Comparison of ENCODE assay signal across 12 cellular contexts in the genomic region with DNA sequence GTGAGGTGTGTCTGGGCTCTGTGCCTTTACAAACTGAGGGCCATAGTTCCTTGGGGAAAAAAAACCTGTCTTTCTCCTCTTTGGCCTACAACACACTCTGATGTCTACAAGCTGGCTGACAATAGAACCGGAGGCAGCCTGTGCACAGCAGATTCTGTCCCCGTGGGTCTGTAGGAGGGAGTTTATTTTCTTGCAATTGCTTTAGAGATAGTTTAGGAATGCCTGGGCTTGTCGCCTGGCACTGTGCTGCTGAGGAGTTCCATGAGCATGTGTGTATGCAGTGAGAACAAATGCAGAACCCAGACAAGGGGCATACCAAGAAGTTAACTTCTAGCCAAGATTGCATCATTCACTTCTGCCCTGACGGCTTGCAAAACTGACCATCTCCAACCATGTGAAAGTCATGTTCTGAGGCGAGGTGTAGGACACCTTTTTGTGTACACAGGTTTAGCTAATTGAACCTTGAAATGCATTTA. TPM values are rescaled to one million over a fixed set of nuclear protein-coding genes. Genes with fewer than 3 reads are reported as not detected.
DNase-seq lines count a peak whose midpoint lies in the region; ATAC-seq and TF ChIP-seq lines count a peak whose summit lies in the region.
"Had no signal": no experiment of that assay in that cellular context is flagged by ENCODE, and none has a peak within 500 bp of the region (broad histone marks: within the 10 kb centered on the region; RNA-seq: fewer than 3 reads in every experiment).

No MANE protein-coding gene starts in this region.

- H3K4me1 ChIP-seq in GM23338 (ENCODE audit: insufficient read depth): peaks cover 5% of the 10 kb centered on the region; the same call in 1 of the 2 replicates
- peaks cover 0 to 17% of the 10 kb centered on the region in 2 donors for H3K4me1 ChIP-seq in right atrium auricular region
- H3K4me1 ChIP-seq in sigmoid colon: peaks cover 0 to 20% (median 18%) of the 10 kb centered on the region in 4 donors
- H3K4me1 ChIP-seq: Peyer's patch had no signal

- no peak overlapping the region for H2AFZ ChIP-seq in GM23338

- no peaks in the 10 kb centered on the region for H3K9me3 ChIP-seq in right atrium auricular region
- H3K9me3 ChIP-seq in sigmoid colon: no peaks in the 10 kb centered on the region
- H3K9me3 ChIP-seq: Peyer's patch had no signal

- H3K9me2 ChIP-seq in GM23338 (ENCODE audit: insufficient read depth): no peaks in the 10 kb centered on the region

- H3K36me3 ChIP-seq in GM23338 (ENCODE audit: insufficient read depth) (peaks cover 12% of the 10 kb centered on the region), right atrium auricular region (peaks cover 27% of the 10 kb centered on the region), sigmoid colon (peaks cover 0 to 59% (median 14%) of the 10 kb centered on the region in 4 donors)

- no peaks in the 10 kb centered on the region for H3F3A ChIP-seq in GM23338 (replicated peaks; ENCODE audit: low read depth)

- no peak for TF ChIP-seq EP300 in sigmoid colon (IDR thresholded peaks at IDR 0.05)

- no peak for TF ChIP-seq POLR2A in sigmoid colon (IDR thresholded peaks at IDR 0.05)

- H3K27me3 Mint-ChIP-seq in GM23338 (ENCODE audit: insufficient read depth, low read depth, poor library complexity): no peaks in the 10 kb centered on the region
- no peaks in the 10 kb centered on the region for H3K27me3 Mint-ChIP-seq in brain
- H3K27me3 Mint-ChIP-seq: activated naive CD8-positive, alpha-beta T cell had no signal

- H3K4me2 ChIP-seq in GM23338: no peak overlapping the region

- no peaks in the 10 kb centered on the region for H4K20me1 ChIP-seq in GM23338 (replicated peaks; ENCODE audit: insufficient read depth)

- no peaks in the 10 kb centered on the region for H3K9me3 Mint-ChIP-seq in GM23338
- no peaks in the 10 kb centered on the region for H3K9me3 Mint-ChIP-seq in brain

- no peaks in the 10 kb centered on the region for H3K79me2 ChIP-seq in GM23338 (replicated peaks; ENCODE audit: insufficient read depth)

- H3K4me3 ChIP-seq in GM23338 (no peak overlapping the region), right atrium auricular region (no peak overlapping the region), sigmoid colon (no peak overlapping the region)
- H3K4me3 ChIP-seq: Peyer's patch had no signal

- DNase-seq in GM23338 (ENCODE audit: low spot score): no peak
- peak; percentile 68 for DNase-seq in right atrium auricular region (ENCODE audit: low spot score)
- DNase-seq in sigmoid colon: no peak
- no peak for DNase-seq in activated T-cell treated with anti-CD3 and anti-CD28 coated beads for 4 hours
- no peak for DNase-seq in SIG-M5 (lab: John Stamatoyannopoulos, UW)
- DNase-seq: activated CD4-positive, alpha-beta T cell treated with anti-CD3 and anti-CD28 coated beads for 1 hour; Peyer's patch; substantia nigra had no signal

- ATAC-seq in GM23338: no peak
- no peak for ATAC-seq in HG03175 (IDR thresholded peaks at IDR 0.05; ENCODE audit: unreplicated experiment)
- ATAC-seq in GM18511 (IDR thresholded peaks at IDR 0.05; ENCODE audit: unreplicated experiment): no peak

- H3K4me3 Mint-ChIP-seq in GM23338 (no peak overlapping the region), brain (no peak overlapping the region)
- H3K4me3 Mint-ChIP-seq: activated naive CD8-positive, alpha-beta T cell had no signal

- H3K27ac ChIP-seq in GM23338 (ENCODE audit: low read depth) (peak overlapping the region; percentile 78; the same call in 1 of the 2 replicates), right atrium auricular region (no peak overlapping the region), sigmoid colon (peak overlapping the region in 3 of 4 donors; percentile 31 to 35 (median 31))
- H3K27ac ChIP-seq: Peyer's patch had no signal

- H3K27ac Mint-ChIP-seq in GM23338 (peak overlapping the region; percentile 95), brain (peak overlapping the region; percentile 9 to 89 (median 85))
- H3K27ac Mint-ChIP-seq: activated naive CD8-positive, alpha-beta T cell had no signal

- H3K36me3 Mint-ChIP-seq in GM23338 (ENCODE audit: low read depth) (peaks cover 72% of the 10 kb centered on the region), brain (peaks cover 81% of the 10 kb centered on the region)

- WGBS in sigmoid colon, 2 donors: 79 to 81% methylated on average over 5 of the region's 5 CpGs

- H3K4me1 Mint-ChIP-seq in GM23338: peaks cover 25% of the 10 kb centered on the region
- H3K4me1 Mint-ChIP-seq in brain: peaks cover 23% of the 10 kb centered on the region

- H3K27me3 ChIP-seq in GM23338 (ENCODE audit: insufficient read depth) (no peaks in the 10 kb centered on the region), right atrium auricular region (no peaks in the 10 kb centered on the region), sigmoid colon (no peaks in the 10 kb centered on the region)
- H3K27me3 ChIP-seq: Peyer's patch had no signal

- intact Hi-C loops in sigmoid colon (cut with DNase I): no loop called here

- TF ChIP-seq CTCF in GM23338 (conservative IDR thresholded peaks at IDR 0.05; ENCODE audit: low read depth in 2 of 2) (no peak), brain (conservative IDR thresholded peaks at IDR 0.05) (no peak), right atrium auricular region (IDR thresholded peaks at IDR 0.05) (no peak), sigmoid colon (IDR thresholded peaks at IDR 0.05) (no peak)

TF ChIP-seq in GM23338, 12 proteins besides CTCF, POLR2A, EP300 and RAD21 (continues in another document):
- TF ChIP-seq POLR2AphosphoS5 (IDR thresholded peaks at IDR 0.05; ENCODE audit: low read depth): no peak
- TF ChIP-seq, protein P1, sequence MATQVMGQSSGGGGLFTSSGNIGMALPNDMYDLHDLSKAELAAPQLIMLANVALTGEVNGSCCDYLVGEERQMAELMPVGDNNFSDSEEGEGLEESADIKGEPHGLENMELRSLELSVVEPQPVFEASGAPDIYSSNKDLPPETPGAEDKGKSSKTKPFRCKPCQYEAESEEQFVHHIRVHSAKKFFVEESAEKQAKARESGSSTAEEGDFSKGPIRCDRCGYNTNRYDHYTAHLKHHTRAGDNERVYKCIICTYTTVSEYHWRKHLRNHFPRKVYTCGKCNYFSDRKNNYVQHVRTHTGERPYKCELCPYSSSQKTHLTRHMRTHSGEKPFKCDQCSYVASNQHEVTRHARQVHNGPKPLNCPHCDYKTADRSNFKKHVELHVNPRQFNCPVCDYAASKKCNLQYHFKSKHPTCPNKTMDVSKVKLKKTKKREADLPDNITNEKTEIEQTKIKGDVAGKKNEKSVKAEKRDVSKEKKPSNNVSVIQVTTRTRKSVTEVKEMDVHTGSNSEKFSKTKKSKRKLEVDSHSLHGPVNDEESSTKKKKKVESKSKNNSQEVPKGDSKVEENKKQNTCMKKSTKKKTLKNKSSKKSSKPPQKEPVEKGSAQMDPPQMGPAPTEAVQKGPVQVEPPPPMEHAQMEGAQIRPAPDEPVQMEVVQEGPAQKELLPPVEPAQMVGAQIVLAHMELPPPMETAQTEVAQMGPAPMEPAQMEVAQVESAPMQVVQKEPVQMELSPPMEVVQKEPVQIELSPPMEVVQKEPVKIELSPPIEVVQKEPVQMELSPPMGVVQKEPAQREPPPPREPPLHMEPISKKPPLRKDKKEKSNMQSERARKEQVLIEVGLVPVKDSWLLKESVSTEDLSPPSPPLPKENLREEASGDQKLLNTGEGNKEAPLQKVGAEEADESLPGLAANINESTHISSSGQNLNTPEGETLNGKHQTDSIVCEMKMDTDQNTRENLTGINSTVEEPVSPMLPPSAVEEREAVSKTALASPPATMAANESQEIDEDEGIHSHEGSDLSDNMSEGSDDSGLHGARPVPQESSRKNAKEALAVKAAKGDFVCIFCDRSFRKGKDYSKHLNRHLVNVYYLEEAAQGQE (IDR thresholded peaks at IDR 0.05; ENCODE audit: unreplicated experiment): no peak
- no peak for TF ChIP-seq EZH2 (IDR thresholded peaks at IDR 0.05; ENCODE audit: low read depth, unreplicated experiment)
- TF ChIP-seq JUNB (IDR thresholded peaks at IDR 0.05; ENCODE audit: unreplicated experiment): no peak
- TF ChIP-seq STAT1 (IDR thresholded peaks at IDR 0.05; ENCODE audit: unreplicated experiment): no peak
- TF ChIP-seq NANOG (IDR thresholded peaks at IDR 0.05; ENCODE audit: borderline replicate concordance): no peak
- TF ChIP-seq, protein P2, sequence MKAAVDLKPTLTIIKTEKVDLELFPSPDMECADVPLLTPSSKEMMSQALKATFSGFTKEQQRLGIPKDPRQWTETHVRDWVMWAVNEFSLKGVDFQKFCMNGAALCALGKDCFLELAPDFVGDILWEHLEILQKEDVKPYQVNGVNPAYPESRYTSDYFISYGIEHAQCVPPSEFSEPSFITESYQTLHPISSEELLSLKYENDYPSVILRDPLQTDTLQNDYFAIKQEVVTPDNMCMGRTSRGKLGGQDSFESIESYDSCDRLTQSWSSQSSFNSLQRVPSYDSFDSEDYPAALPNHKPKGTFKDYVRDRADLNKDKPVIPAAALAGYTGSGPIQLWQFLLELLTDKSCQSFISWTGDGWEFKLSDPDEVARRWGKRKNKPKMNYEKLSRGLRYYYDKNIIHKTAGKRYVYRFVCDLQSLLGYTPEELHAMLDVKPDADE (IDR thresholded peaks at IDR 0.05): no peak
- TF ChIP-seq EZH2phosphoT487 (IDR thresholded peaks at IDR 0.05; ENCODE audit: unreplicated experiment): no peak

RNA-seq across cellular contexts. Expression of a gene that starts 54.1 kb away (rescaled TPM):
- total RNA-seq in GM23338 (2014; rRNA removed; shearing (Covaris generic)): 207 and 225 TPM in 2 replicates
- polyA plus RNA-seq in GM23338 (2016; fragmentation: Nextera tagmentation; extraction: Ambion mirVana): 233 and 248 TPM in 2 replicates
- 439 TPM for polyA plus RNA-seq in brain (ENCODE audit: insufficient read depth, low read depth, low replicate concordance)
- total RNA-seq in right atrium auricular region: 100 to 1,000 TPM; 251 to 338 TPM
- total RNA-seq in sigmoid colon: 100 to 1,000 TPM; 248 to 339 (median 288) TPM
- polyA plus RNA-seq in sigmoid colon: 100 to 1,000 TPM; 118 to 218 (median 130) TPM

Comparison
In these comparisons a context has a peak if more than half of its experiments do, and no peak if none do; other contexts are left out.
1. H3K27ac ChIP-seq: peak in GM23338 (single experiment) and sigmoid colon (3 of 4); none in right atrium auricular region (0 of 2).